In genomic region chr16:62929593-62929992, GRCh38 we compare ENCODE assay signal across 31 cellular contexts.
"Had no signal": no experiment of that assay in that cellular context is flagged by ENCODE, and none has a peak within 500 bp of the region (broad histone marks: within the 10 kb centered on the region; RNA-seq: fewer than 3 reads in every experiment).

No MANE protein-coding gene starts in this region.

- H3K27me3 ChIP-seq: adrenal gland, ascending aorta, body of pancreas, brain microvascular endothelial cell, breast epithelium, cardiac muscle cell had no signal

- H3K4me3 ChIP-seq: adrenal gland, ascending aorta, body of pancreas, breast epithelium, cardiac muscle cell had no signal

- H3K9me3 ChIP-seq: adrenal gland, ascending aorta, body of pancreas, breast epithelium had no signal

- DNase-seq: activated effector memory CD4-positive, alpha-beta T cell treated with anti-CD3 and anti-CD28 coated beads, Interleukin-2, amount 50 U/mL, for 16 hours; activated effector memory CD4-positive, alpha-beta T cell treated with Interleukin-2 at 50 U/mL for 16 hours; activated gamma-delta T cell; activated gamma-delta T cell treated with Interleukin-2 at 50 U/mL for 16 hours; activated naive CD4-positive, alpha-beta T cell; activated naive CD4-positive, alpha-beta T cell treated with anti-CD3 and anti-CD28 coated beads for 36 hours; activated naive CD4-positive, alpha-beta T cell treated with anti-CD3 and anti-CD28 coated beads, Interleukin-2, amount 10 ng/mL, durations not matched to agents 7 days and 5 days; activated naive CD4-positive, alpha-beta T cell treated with anti-CD3 and anti-CD28 coated beads, Interleukin-2, amount 50 U/mL, for 16 hours; activated naive CD4-positive, alpha-beta T cell treated with Interleukin-2 at 50 U/mL for 16 hours; activated naive CD8-positive, alpha-beta T cell treated with anti-CD3 and anti-CD28 coated beads for 36 hours; activated naive CD8-positive, alpha-beta T cell treated with anti-CD3 and anti-CD28 coated beads, Interleukin-2, amount 10 ng/mL, durations not matched to agents 7 days and 5 days; activated naive CD8-positive, alpha-beta T cell treated with anti-CD3 and anti-CD28 coated beads, Interleukin-2, amount 50 U/mL, for 24 hours; activated T-cell treated with anti-CD3 and anti-CD28 coated beads for 4 hours; activated T-cell treated with anti-CD3 and anti-CD28 coated beads, Interleukin-2, amount 50 U/mL, for 1 hour; activated T-cell treated with anti-CD3 and anti-CD28 coated beads, Interleukin-2, amount 50 U/mL, for 24 hours; activated T-cell treated with anti-CD3 and anti-CD28 coated beads, Interleukin-2, amount 50 U/mL, for 4 hours; activated T-cell treated with anti-CD3 and anti-CD28 coated beads, Interleukin-2, amount 50 U/mL, for 48 hours; activated T-cell treated with anti-CD3 and anti-CD28 coated beads, Interleukin-2, amount 50 U/mL, for 72 hours; adrenal gland; amniotic stem cell; amygdala; anterior cingulate cortex; aorta; body of pancreas; brain microvascular endothelial cell; caudate nucleus; central memory CD4-positive, alpha-beta T cell; cerebellar nuclear complex had no signal

- H3K27ac ChIP-seq: adrenal gland, ascending aorta, body of pancreas, brain microvascular endothelial cell, breast epithelium, cardiac muscle cell had no signal

- H3K36me3 ChIP-seq: adrenal gland, ascending aorta, brain microvascular endothelial cell, breast epithelium, cardiac muscle cell had no signal

- H3K4me1 ChIP-seq: adrenal gland, ascending aorta, body of pancreas, breast epithelium had no signal
